ENCODE assay signal across 6 cellular contexts in the genomic region with DNA sequence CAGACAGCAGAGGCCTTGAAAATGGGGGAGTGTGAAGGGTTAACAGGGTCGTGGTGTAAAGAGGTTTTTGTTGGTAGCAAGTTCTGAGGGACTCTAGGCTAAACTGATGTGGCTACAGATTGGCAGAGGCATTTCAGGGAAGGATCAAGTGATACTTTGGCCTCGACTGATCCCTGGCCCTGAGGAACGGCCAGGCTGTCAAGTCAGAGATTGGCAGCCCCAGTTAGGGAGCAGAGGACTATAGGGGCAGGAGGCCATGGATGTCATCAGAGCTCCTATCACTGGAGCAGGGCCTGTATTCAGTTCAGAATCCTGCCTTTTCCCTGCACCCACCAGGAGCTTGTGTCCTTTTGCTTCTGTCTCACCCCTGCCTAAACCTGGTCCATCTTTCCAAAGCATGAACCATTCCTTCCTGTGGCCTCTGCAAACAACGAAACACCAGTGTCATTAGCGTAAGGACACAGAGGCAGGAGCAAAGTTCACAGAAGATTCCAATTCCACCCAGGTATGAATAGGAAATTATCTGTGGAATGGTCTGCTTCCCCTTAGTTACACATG.
"Had no signal": no experiment of that assay in that cellular context is flagged by ENCODE, and none has a peak within 500 bp of the region (broad histone marks: within the 10 kb centered on the region; RNA-seq: fewer than 3 reads in every experiment).

No MANE protein-coding gene starts in this region.

- DNase-seq: H9, HCEC 1CT, KBM-7 had no signal

- H3K4me3 ChIP-seq: GM23338 had no signal

- H3K4me3 Mint-ChIP-seq: GM23338, H9 had no signal

- ATAC-seq: GM23338 had no signal

- H3K27ac Mint-ChIP-seq: GM23338, H9 had no signal

- H3K9me3 Mint-ChIP-seq: GM23338, IgD-negative memory B cell had no signal

- H3K27ac ChIP-seq: KMS-11 had no signal
